In genomic region chr22:43861529-43861928, GRCh38 we compare ENCODE assay signal across 14 cellular contexts. TPM values are rescaled to one million over a fixed set of nuclear protein-coding genes. Genes with fewer than 3 reads are reported as not detected.
DNase-seq lines count a peak whose midpoint lies in the region; ATAC-seq and TF ChIP-seq lines count a peak whose summit lies in the region.
"Had no signal": no experiment of that assay in that cellular context is flagged by ENCODE, and none has a peak within 500 bp of the region (broad histone marks: within the 10 kb centered on the region; RNA-seq: fewer than 3 reads in every experiment).

No MANE protein-coding gene starts in this region.

- H3K36me3 ChIP-seq in parathyroid adenoma (ENCODE audit: control insufficient read depth, insufficient read depth, low read length): no peaks in the 10 kb centered on the region
- H3K36me3 ChIP-seq: neutrophil, vagina had no signal

- peak overlapping the region; percentile 36 for H3K27ac ChIP-seq in parathyroid adenoma
- H3K27ac ChIP-seq: neutrophil, vagina had no signal

- peak; percentile 65 for DNase-seq in NCI-H748 (lab: John Stamatoyannopoulos, UW; ENCODE audit: unreplicated experiment)
- no peak for DNase-seq in NCI-H748 treated with DMSO at 0.1 percent for 48 hours (lab: John Stamatoyannopoulos, UW)
- DNase-seq in SK-MEL-5 (ENCODE audit: low read depth, low spot score): peak; percentile 23
- peak; percentile 39 for DNase-seq in fibroblast of pulmonary artery (ENCODE audit: low read depth)
- no peak for DNase-seq in GM20000 (ENCODE audit: low spot score)
- DNase-seq: ACHN, foreskin melanocyte had no signal

- H3K79me2 ChIP-seq in parathyroid adenoma: no peaks in the 10 kb centered on the region

- no peak overlapping the region for H3K4me2 ChIP-seq in parathyroid adenoma (ENCODE audit: low read length)

- H3K4me1 ChIP-seq in parathyroid adenoma: no peaks in the 10 kb centered on the region
- H3K4me1 ChIP-seq: vagina had no signal

- no peaks in the 10 kb centered on the region for H3K9me3 ChIP-seq in parathyroid adenoma (ENCODE audit: control insufficient read depth, low read length)
- H3K9me3 ChIP-seq: neutrophil, vagina had no signal

- TF ChIP-seq CTCF in fibroblast of pulmonary artery (IDR thresholded peaks at IDR 0.05; ENCODE audit: low read length, missing control alignments) (no peak), parathyroid adenoma (IDR thresholded peaks at IDR 0.05) (no peak), GM20000 (IDR thresholded peaks at IDR 0.05; ENCODE audit: extremely low read depth, missing control alignments) (no peak)

- H3K9ac ChIP-seq in parathyroid adenoma: no peak overlapping the region

- no peaks in the 10 kb centered on the region for H3K27me3 ChIP-seq in parathyroid adenoma (ENCODE audit: control insufficient read depth, insufficient read depth, low read length)

- H2AFZ ChIP-seq in parathyroid adenoma: peak overlapping the region; percentile 50

- ATAC-seq in GM19023 (IDR thresholded peaks at IDR 0.05; ENCODE audit: unreplicated experiment) (no peak), GM19324 (IDR thresholded peaks at IDR 0.05; ENCODE audit: low FRiP score, unreplicated experiment) (no peak)
- ATAC-seq: activated CD4-positive, CD25-positive, alpha-beta regulatory T cell treated with anti-CD3 and anti-CD28 coated beads, Interleukin-2, amount 50 U/mL, for 24 hours; activated naive CD4-positive, alpha-beta T cell treated with anti-CD3 and anti-CD28 coated beads, Interleukin-2, amount 50 U/mL, for 72 hours had no signal

- in situ Hi-C loops in SK-MEL-5 (cut with HindIII; ENCODE audit: low pct_unique_long_range_greater_than_20kb, low sequenced_read_pairs): no loop called here

- peak overlapping the region; percentile 57 for H3K4me3 ChIP-seq in fibroblast of pulmonary artery (replicated peaks; ENCODE audit: low read depth, low read length)
- no peak overlapping the region for H3K4me3 ChIP-seq in parathyroid adenoma (ENCODE audit: low read depth, low read length)
- H3K4me3 ChIP-seq: vagina had no signal

RNA-seq across cellular contexts. Expression of gene SULT4A1, which starts 0.8 kb away (rescaled TPM):
- 1.8 and 2.0 TPM in 2 replicates for total RNA-seq in SK-MEL-5 (2014; rRNA removed; shearing (Covaris generic))
- 3.5 and 4.1 TPM in 2 replicates for polyA plus RNA-seq in SK-MEL-5 (2015; cell fraction: cytosol; rRNA removed)
- 43.0 and 59.2 TPM in 2 replicates for polyA plus RNA-seq in SK-MEL-5 (2015; cell fraction: nucleus; rRNA removed)

RNA-seq across cellular contexts. Expression of gene PNPLA5, which starts 30.3 kb away (rescaled TPM):
- total RNA-seq in SK-MEL-5 (2014; rRNA removed; shearing (Covaris generic)): not detected in 2 replicates
- polyA plus RNA-seq in SK-MEL-5 (2015; cell fraction: cytosol; rRNA removed): not detected in 2 replicates
- not detected in 2 replicates for polyA plus RNA-seq in SK-MEL-5 (2015; cell fraction: nucleus; rRNA removed)
- total RNA-seq: activated naive CD4-positive, alpha-beta T cell treated with anti-CD3 and anti-CD28 coated beads, Interleukin-2, amount 50 U/mL, for 72 hours; vagina had no signal

RNA-seq across cellular contexts. Expression of gene EFCAB6, which starts 49.4 kb away (rescaled TPM):
- 0.29 and 0.55 TPM in 2 replicates for total RNA-seq in SK-MEL-5 (2014; rRNA removed; shearing (Covaris generic))
- 0.23 and 1.3 TPM in 2 replicates for polyA plus RNA-seq in SK-MEL-5 (2015; cell fraction: cytosol; rRNA removed)
- 1.3 TPM in 1 of 2 replicates, not detected in the other for polyA plus RNA-seq in SK-MEL-5 (2015; cell fraction: nucleus; rRNA removed)

Comparison
In these comparisons a context has a peak if more than half of its experiments do, and no peak if none do; other contexts are left out.
1. DNase-seq: peak in NCI-H748 (single experiment), SK-MEL-5 (single experiment) and fibroblast of pulmonary artery (single experiment); none in NCI-H748 treated with DMSO at 0.1 percent for 48 hours (single experiment) and GM20000 (single experiment).